ENCODE assay signal across 9 cellular contexts in genomic region chr3:87789049-87789448, GRCh38. TPM values are rescaled to one million over a fixed set of nuclear protein-coding genes. Genes with fewer than 3 reads are reported as not detected.
"Had no signal": no experiment of that assay in that cellular context is flagged by ENCODE, and none has a peak within 500 bp of the region (broad histone marks: within the 10 kb centered on the region; RNA-seq: fewer than 3 reads in every experiment).

No MANE protein-coding gene starts in this region.

RNA-seq across cellular contexts. Expression of gene HTR1F, which starts 3.5 kb away (rescaled TPM):
- total RNA-seq: hepatocyte, kidney epithelial cell, left lobe of liver, lung microvascular endothelial cell, mammary epithelial cell, mesothelial cell of epicardium, myocyte had no signal
- polyA plus RNA-seq: hepatocyte, keratinocyte, liver, mammary epithelial cell had no signal
